1 cellular context compared by ENCODE assay signal in the genomic region with DNA sequence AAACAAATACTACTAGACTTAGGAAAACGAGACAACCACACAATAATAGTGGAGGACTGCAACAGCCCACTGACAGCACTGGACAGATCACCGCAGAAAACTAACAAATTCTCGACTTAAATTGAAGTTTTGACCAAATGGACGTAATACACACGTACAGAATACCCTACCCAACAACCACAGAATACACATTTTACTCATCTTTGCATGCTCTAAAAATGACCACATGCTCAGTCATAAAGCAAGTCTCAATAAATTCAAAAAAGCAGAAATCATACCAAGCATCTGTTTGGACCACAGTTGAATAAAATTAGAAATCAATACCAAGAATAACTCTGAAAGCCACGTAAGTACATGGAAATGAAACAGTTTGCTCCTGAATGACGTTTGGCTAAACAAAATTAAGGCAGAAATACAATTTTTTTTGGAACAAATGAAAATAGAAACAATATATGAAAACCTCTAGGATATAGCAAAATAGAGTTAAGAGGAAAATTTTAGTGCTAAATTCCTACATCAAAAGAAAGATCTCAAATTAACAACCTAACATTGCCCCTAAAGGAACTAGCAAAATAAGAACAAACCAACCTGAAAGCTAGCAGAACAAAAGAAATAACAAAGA.
TF ChIP-seq lines count a peak whose summit lies in the region.

No MANE protein-coding gene starts in this region.

TF ChIP-seq in GM12878, 131 proteins besides CTCF, POLR2A, EP300 and RAD21 (continued from another document):
- TF ChIP-seq, protein P1, sequence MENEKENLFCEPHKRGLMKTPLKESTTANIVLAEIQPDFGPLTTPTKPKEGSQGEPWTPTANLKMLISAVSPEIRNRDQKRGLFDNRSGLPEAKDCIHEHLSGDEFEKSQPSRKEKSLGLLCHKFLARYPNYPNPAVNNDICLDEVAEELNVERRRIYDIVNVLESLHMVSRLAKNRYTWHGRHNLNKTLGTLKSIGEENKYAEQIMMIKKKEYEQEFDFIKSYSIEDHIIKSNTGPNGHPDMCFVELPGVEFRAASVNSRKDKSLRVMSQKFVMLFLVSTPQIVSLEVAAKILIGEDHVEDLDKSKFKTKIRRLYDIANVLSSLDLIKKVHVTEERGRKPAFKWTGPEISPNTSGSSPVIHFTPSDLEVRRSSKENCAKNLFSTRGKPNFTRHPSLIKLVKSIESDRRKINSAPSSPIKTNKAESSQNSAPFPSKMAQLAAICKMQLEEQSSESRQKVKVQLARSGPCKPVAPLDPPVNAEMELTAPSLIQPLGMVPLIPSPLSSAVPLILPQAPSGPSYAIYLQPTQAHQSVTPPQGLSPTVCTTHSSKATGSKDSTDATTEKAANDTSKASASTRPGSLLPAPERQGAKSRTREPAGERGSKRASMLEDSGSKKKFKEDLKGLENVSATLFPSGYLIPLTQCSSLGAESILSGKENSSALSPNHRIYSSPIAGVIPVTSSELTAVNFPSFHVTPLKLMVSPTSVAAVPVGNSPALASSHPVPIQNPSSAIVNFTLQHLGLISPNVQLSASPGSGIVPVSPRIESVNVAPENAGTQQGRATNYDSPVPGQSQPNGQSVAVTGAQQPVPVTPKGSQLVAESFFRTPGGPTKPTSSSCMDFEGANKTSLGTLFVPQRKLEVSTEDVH (IDR thresholded peaks at IDR 0.05; ENCODE audit: low read depth, partially characterized antibody) = no peak
- TF ChIP-seq SPI1 (IDR thresholded peaks at IDR 0.05; ENCODE audit: borderline replicate concordance, insufficient read depth, low read depth, low read length) (peak; percentile 58; the same call in 1 of the 2 replicates), ZSCAN29 (IDR thresholded peaks at IDR 0.05) (peak; percentile 94), RELA (IDR thresholded peaks at IDR 0.05; ENCODE audit: borderline replicate concordance, partially characterized antibody) (peak; percentile 24), NR2C1 (IDR thresholded peaks at IDR 0.05) (no peak), MXI1 (IDR thresholded peaks at IDR 0.05; ENCODE audit: low read depth, low read length) (peak; percentile 50; the same call in 1 of the 2 replicates), SP1 (IDR thresholded peaks at IDR 0.05; ENCODE audit: low read depth, low read length) (peak; percentile 68), DPF2 (IDR thresholded peaks at IDR 0.05) (peak; percentile 98)
- TF ChIP-seq, protein P2, sequence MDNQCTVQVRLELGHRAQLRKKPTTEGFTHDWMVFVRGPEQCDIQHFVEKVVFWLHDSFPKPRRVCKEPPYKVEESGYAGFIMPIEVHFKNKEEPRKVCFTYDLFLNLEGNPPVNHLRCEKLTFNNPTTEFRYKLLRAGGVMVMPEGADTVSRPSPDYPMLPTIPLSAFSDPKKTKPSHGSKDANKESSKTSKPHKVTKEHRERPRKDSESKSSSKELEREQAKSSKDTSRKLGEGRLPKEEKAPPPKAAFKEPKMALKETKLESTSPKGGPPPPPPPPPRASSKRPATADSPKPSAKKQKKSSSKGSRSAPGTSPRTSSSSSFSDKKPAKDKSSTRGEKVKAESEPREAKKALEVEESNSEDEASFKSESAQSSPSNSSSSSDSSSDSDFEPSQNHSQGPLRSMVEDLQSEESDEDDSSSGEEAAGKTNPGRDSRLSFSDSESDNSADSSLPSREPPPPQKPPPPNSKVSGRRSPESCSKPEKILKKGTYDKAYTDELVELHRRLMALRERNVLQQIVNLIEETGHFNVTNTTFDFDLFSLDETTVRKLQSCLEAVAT (IDR thresholded peaks at IDR 0.05) = peak; percentile 96
- TF ChIP-seq, protein P3, sequence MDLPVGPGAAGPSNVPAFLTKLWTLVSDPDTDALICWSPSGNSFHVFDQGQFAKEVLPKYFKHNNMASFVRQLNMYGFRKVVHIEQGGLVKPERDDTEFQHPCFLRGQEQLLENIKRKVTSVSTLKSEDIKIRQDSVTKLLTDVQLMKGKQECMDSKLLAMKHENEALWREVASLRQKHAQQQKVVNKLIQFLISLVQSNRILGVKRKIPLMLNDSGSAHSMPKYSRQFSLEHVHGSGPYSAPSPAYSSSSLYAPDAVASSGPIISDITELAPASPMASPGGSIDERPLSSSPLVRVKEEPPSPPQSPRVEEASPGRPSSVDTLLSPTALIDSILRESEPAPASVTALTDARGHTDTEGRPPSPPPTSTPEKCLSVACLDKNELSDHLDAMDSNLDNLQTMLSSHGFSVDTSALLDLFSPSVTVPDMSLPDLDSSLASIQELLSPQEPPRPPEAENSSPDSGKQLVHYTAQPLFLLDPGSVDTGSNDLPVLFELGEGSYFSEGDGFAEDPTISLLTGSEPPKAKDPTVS (IDR thresholded peaks at IDR 0.05; ENCODE audit: low read depth, low read length) = no peak
- TF ChIP-seq, protein P4, sequence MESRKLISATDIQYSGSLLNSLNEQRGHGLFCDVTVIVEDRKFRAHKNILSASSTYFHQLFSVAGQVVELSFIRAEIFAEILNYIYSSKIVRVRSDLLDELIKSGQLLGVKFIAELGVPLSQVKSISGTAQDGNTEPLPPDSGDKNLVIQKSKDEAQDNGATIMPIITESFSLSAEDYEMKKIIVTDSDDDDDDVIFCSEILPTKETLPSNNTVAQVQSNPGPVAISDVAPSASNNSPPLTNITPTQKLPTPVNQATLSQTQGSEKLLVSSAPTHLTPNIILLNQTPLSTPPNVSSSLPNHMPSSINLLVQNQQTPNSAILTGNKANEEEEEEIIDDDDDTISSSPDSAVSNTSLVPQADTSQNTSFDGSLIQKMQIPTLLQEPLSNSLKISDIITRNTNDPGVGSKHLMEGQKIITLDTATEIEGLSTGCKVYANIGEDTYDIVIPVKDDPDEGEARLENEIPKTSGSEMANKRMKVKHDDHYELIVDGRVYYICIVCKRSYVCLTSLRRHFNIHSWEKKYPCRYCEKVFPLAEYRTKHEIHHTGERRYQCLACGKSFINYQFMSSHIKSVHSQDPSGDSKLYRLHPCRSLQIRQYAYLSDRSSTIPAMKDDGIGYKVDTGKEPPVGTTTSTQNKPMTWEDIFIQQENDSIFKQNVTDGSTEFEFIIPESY (IDR thresholded peaks at IDR 0.05) = 0 out of 2 replicates have a peak, but pooled peaks have one; percentile 17
- TF ChIP-seq, protein P5, sequence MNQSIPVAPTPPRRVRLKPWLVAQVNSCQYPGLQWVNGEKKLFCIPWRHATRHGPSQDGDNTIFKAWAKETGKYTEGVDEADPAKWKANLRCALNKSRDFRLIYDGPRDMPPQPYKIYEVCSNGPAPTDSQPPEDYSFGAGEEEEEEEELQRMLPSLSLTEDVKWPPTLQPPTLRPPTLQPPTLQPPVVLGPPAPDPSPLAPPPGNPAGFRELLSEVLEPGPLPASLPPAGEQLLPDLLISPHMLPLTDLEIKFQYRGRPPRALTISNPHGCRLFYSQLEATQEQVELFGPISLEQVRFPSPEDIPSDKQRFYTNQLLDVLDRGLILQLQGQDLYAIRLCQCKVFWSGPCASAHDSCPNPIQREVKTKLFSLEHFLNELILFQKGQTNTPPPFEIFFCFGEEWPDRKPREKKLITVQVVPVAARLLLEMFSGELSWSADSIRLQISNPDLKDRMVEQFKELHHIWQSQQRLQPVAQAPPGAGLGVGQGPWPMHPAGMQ (IDR thresholded peaks at IDR 0.05; ENCODE audit: borderline replicate concordance) = no peak
- TF ChIP-seq, protein P6, sequence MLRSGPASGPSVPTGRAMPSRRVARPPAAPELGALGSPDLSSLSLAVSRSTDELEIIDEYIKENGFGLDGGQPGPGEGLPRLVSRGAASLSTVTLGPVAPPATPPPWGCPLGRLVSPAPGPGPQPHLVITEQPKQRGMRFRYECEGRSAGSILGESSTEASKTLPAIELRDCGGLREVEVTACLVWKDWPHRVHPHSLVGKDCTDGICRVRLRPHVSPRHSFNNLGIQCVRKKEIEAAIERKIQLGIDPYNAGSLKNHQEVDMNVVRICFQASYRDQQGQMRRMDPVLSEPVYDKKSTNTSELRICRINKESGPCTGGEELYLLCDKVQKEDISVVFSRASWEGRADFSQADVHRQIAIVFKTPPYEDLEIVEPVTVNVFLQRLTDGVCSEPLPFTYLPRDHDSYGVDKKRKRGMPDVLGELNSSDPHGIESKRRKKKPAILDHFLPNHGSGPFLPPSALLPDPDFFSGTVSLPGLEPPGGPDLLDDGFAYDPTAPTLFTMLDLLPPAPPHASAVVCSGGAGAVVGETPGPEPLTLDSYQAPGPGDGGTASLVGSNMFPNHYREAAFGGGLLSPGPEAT (IDR thresholded peaks at IDR 0.05; ENCODE audit: low read depth) = peak; percentile 85
TF ChIP-seq in GM12878: peak in this region for 64.
